In genomic region chr20:57990396-57990987, GRCh38 we compare ENCODE assay signal across 16 cellular contexts.
A peak's percentile ranks its signal among the peaks of the same experiment; 100 is the strongest.
DNase-seq lines count a peak whose midpoint lies in the region; ATAC-seq and TF ChIP-seq lines count a peak whose summit lies in the region.
"Had no signal": no experiment of that assay in that cellular context is flagged by ENCODE, and none has a peak within 500 bp of the region (broad histone marks: within the 10 kb centered on the region; RNA-seq: fewer than 3 reads in every experiment).

No MANE protein-coding gene starts in this region.

- CTCF ChIA-PET in PC-9 (lab: Charles Lee) = no interaction called here

- H2AFZ ChIP-seq in PC-9 = no peak overlapping the region
- H2AFZ ChIP-seq: parathyroid adenoma had no signal

- POLR2A ChIA-PET in PC-9 (lab: Charles Lee; ENCODE audit: unreplicated experiment) = no interaction called here

- no peaks in the 10 kb centered on the region for H3K79me2 ChIP-seq in PC-9 (ENCODE audit: low read depth)
- H3K79me2 ChIP-seq: parathyroid adenoma had no signal

- H3K36me3 Mint-ChIP-seq in activated T-helper 1 cell treated with anti-CD3 and anti-CD28 coated beads, Interleukin-12 subunit alpha, Interleukin-12 subunit beta, Interleukin-2, Interleukin-4 antibody, amounts not matched to agents 30 ng/mL and 10 ng/mL and 1 ng/mL, durations not matched to agents 14 hours and 24 hours and 36 hours (ENCODE audit: low read depth) = no peaks in the 10 kb centered on the region

- TF ChIP-seq CTCF in AG09309 (IDR thresholded peaks at IDR 0.05; ENCODE audit: control insufficient read depth, insufficient read depth, low read depth, low read length, missing control alignments) (no peak), PC-9 (conservative IDR thresholded peaks at IDR 0.05) (no peak), GM13976 (IDR thresholded peaks at IDR 0.05; ENCODE audit: borderline replicate concordance, control extremely low read depth, extremely low read depth, insufficient read depth, missing control alignments) (no peak)

- ATAC-seq in GM18861 (IDR thresholded peaks at IDR 0.05; ENCODE audit: unreplicated experiment) = no peak

- intact Hi-C loops in PC-9 (cut with micrococcal nuclease; ENCODE audit: unreplicated experiment) = loop anchor here (2.0 kb wide), 2 partner anchors 88 to 188 kb away; no protein-coding TSS in a partner anchor
- intact Hi-C loops in activated T-helper 1 cell treated with anti-CD3 and anti-CD28 coated beads, Interleukin-12 subunit alpha, Interleukin-12 subunit beta, Interleukin-2, Interleukin-4 antibody, amounts not matched to agents 30 ng/mL and 10 ng/mL and 1 ng/mL, durations not matched to agents 14 hours and 24 hours and 36 hours (cut with micrococcal nuclease) = no loop called here

- H3K27me3 ChIP-seq in PC-9 (ENCODE audit: insufficient read depth, low read depth) = no peaks in the 10 kb centered on the region
- H3K27me3 ChIP-seq: transverse colon had no signal

- H3K4me3 ChIP-seq in AG09309 (ENCODE audit: control insufficient read depth, low read depth, low read length) (no peak overlapping the region), PC-9 (no peak overlapping the region)
- H3K4me3 ChIP-seq: transverse colon had no signal

- H3K27ac ChIP-seq in PC-9 = peak overlapping the region; percentile 82
- H3K27ac ChIP-seq: parathyroid adenoma had no signal

- in situ Hi-C loops in GM13976 (cut with MboI; ENCODE audit: low sequenced_read_pairs, unreplicated experiment) = no loop called here

- H3K27ac Mint-ChIP-seq in activated T-helper 1 cell treated with anti-CD3 and anti-CD28 coated beads, Interleukin-12 subunit alpha, Interleukin-12 subunit beta, Interleukin-2, Interleukin-4 antibody, amounts not matched to agents 30 ng/mL and 10 ng/mL and 1 ng/mL, durations not matched to agents 14 hours and 24 hours and 36 hours = no peak overlapping the region
- H3K27ac Mint-ChIP-seq: activated CD4-positive, alpha-beta T cell treated with anti-CD3 and anti-CD28 coated beads for 36 hours; T-helper 1 cell treated with Interleukin-12 subunit alpha and Interleukin-12 subunit beta and Interleukin-4 antibody, amounts not matched to agents 30 μg/mL and 1 μg/mL, for 36 hours had no signal

- no peaks in the 10 kb centered on the region for H3K36me3 ChIP-seq in PC-9 (ENCODE audit: low read depth)
- H3K36me3 ChIP-seq: transverse colon had no signal

- H3K27me3 Mint-ChIP-seq in activated T-helper 1 cell treated with anti-CD3 and anti-CD28 coated beads, Interleukin-12 subunit alpha, Interleukin-12 subunit beta, Interleukin-2, Interleukin-4 antibody, amounts not matched to agents 30 ng/mL and 10 ng/mL and 1 ng/mL, durations not matched to agents 14 hours and 24 hours and 36 hours (ENCODE audit: insufficient read depth) = peaks cover 4% of the 10 kb centered on the region

- H3K9me3 ChIP-seq in PC-9 (ENCODE audit: insufficient read depth, low read depth) = no peaks in the 10 kb centered on the region
- H3K9me3 ChIP-seq: transverse colon had no signal

- no peaks in the 10 kb centered on the region for H3K9me2 ChIP-seq in PC-9 (ENCODE audit: insufficient read depth)

- H3K4me1 ChIP-seq in PC-9 (replicated peaks; ENCODE audit: insufficient read depth) = peaks cover 39% of the 10 kb centered on the region
- H3K4me1 ChIP-seq: parathyroid adenoma had no signal

- DNase-seq in AG09309 (ENCODE audit: low read depth) (peak; percentile 72), PC-9 (peak in 1 of 2 experiments; percentile 56), dermis blood vessel endothelial cell (peak; percentile 36), kidney tubule cell (ENCODE audit: low spot score) (peak; percentile 50), GM13976 (ENCODE audit: low spot score) (no peak), NCI-H1436 treated with DMSO at 0.1 percent for 48 hours (lab: John Stamatoyannopoulos, UW) (no peak)
- DNase-seq in activated T-helper 1 cell treated with anti-CD3 and anti-CD28 coated beads, Interleukin-12 subunit alpha, Interleukin-12 subunit beta, Interleukin-2, Interleukin-4 antibody, amounts not matched to agents 30 ng/mL and 10 ng/mL and 1 ng/mL, durations not matched to agents 14 hours and 24 hours and 36 hours (ENCODE audit: low spot score) = no peak
- DNase-seq: activated T-cell treated with anti-CD3 and anti-CD28 coated beads, Interleukin-2, amount 50 U/mL, for 4 hours; amygdala; DMS53; effector CD8-positive, alpha-beta T cell had no signal

- no peaks in the 10 kb centered on the region for H3K4me1 Mint-ChIP-seq in activated T-helper 1 cell treated with anti-CD3 and anti-CD28 coated beads, Interleukin-12 subunit alpha, Interleukin-12 subunit beta, Interleukin-2, Interleukin-4 antibody, amounts not matched to agents 30 ng/mL and 10 ng/mL and 1 ng/mL, durations not matched to agents 14 hours and 24 hours and 36 hours (ENCODE audit: low read depth)
- H3K4me1 Mint-ChIP-seq: activated CD4-positive, alpha-beta T cell treated with anti-CD3 and anti-CD28 coated beads for 36 hours had no signal

- no TSS peak for BruUV-seq in PC-9 (replicated peaks; lab: Mats Ljungman, UMichigan)

- peaks cover 37% of the 10 kb centered on the region for H3F3A ChIP-seq in PC-9 (ENCODE audit: insufficient read depth, low read depth)

- H4K20me1 ChIP-seq in PC-9 (ENCODE audit: insufficient read depth) = no peaks in the 10 kb centered on the region

- no peak overlapping the region for H3K4me3 Mint-ChIP-seq in activated T-helper 1 cell treated with anti-CD3 and anti-CD28 coated beads, Interleukin-12 subunit alpha, Interleukin-12 subunit beta, Interleukin-2, Interleukin-4 antibody, amounts not matched to agents 30 ng/mL and 10 ng/mL and 1 ng/mL, durations not matched to agents 14 hours and 24 hours and 36 hours
- H3K4me3 Mint-ChIP-seq: activated CD4-positive, alpha-beta T cell treated with anti-CD3 and anti-CD28 coated beads for 36 hours; activated T-cell treated with anti-CD3 and anti-CD28 coated beads, Interleukin-2, amount 50 U/mL, for 4 hours; T-helper 1 cell treated with Interleukin-12 subunit alpha and Interleukin-12 subunit beta and Interleukin-4 antibody, amounts not matched to agents 30 μg/mL and 1 μg/mL, for 36 hours had no signal

- peak overlapping the region; percentile 55 for H3K4me2 ChIP-seq in PC-9

- H3K9me3 Mint-ChIP-seq in activated T-helper 1 cell treated with anti-CD3 and anti-CD28 coated beads, Interleukin-12 subunit alpha, Interleukin-12 subunit beta, Interleukin-2, Interleukin-4 antibody, amounts not matched to agents 30 ng/mL and 10 ng/mL and 1 ng/mL, durations not matched to agents 14 hours and 24 hours and 36 hours = no peaks in the 10 kb centered on the region
- H3K9me3 Mint-ChIP-seq: activated T-cell treated with anti-CD3 and anti-CD28 coated beads, Interleukin-2, amount 50 U/mL, for 4 hours; T-helper 1 cell treated with Interleukin-12 subunit alpha and Interleukin-12 subunit beta and Interleukin-4 antibody, amounts not matched to agents 30 μg/mL and 1 μg/mL, for 36 hours had no signal

Comparison
In these comparisons a context has a peak if more than half of its experiments do, and no peak if none do; other contexts are left out.
1. DNase-seq: peak in AG09309 (single experiment), dermis blood vessel endothelial cell (single experiment) and kidney tubule cell (single experiment); none in GM13976 (single experiment), activated T-helper 1 cell treated with anti-CD3 and anti-CD28 coated beads, Interleukin-12 subunit alpha, Interleukin-12 subunit beta, Interleukin-2, Interleukin-4 antibody, amounts not matched to agents 30 ng/mL and 10 ng/mL and 1 ng/mL, durations not matched to agents 14 hours and 24 hours and 36 hours (single experiment) and NCI-H1436 treated with DMSO at 0.1 percent for 48 hours (single experiment).